In genomic region chr1:51472349-51472748, GRCh38 we compare ENCODE assay signal across 14 cellular contexts. TPM values are rescaled to one million over a fixed set of nuclear protein-coding genes. Genes with fewer than 3 reads are reported as not detected.
DNase-seq lines count a peak whose midpoint lies in the region; ATAC-seq, FAIRE-seq and TF ChIP-seq lines count a peak whose summit lies in the region.
"Had no signal": no experiment of that assay in that cellular context is flagged by ENCODE, and none has a peak within 500 bp of the region (broad histone marks: within the 10 kb centered on the region; RNA-seq: fewer than 3 reads in every experiment).

No MANE protein-coding gene starts in this region.

- peak overlapping the region; percentile 7 to 9 for H3K27ac Mint-ChIP-seq in natural killer cell
- no peak overlapping the region for H3K27ac Mint-ChIP-seq in natural killer cell treated with Interleukin-12 subunit alpha and Interleukin-12 subunit beta and Interleukin-15 and Interleukin-18, amount 100 ng/mL, for 72 hours
- H3K27ac Mint-ChIP-seq: activated naive CD4-positive, alpha-beta T cell treated with anti-CD3 and anti-CD28 coated beads for 36 hours had no signal

- H3K4me1 Mint-ChIP-seq in natural killer cell = peaks cover 39 to 41% of the 10 kb centered on the region in 2 donors
- peaks cover 31 to 44% of the 10 kb centered on the region in 2 donors for H3K4me1 Mint-ChIP-seq in natural killer cell treated with Interleukin-12 subunit alpha and Interleukin-12 subunit beta and Interleukin-15 and Interleukin-18, amount 100 ng/mL, for 72 hours (ENCODE audit: low read depth in 2 of 2)

- H3K27me3 Mint-ChIP-seq in natural killer cell (ENCODE audit: low read depth in 2 of 2) = no peaks in the 10 kb centered on the region
- no peaks in the 10 kb centered on the region for H3K27me3 Mint-ChIP-seq in natural killer cell treated with Interleukin-12 subunit alpha and Interleukin-12 subunit beta and Interleukin-15 and Interleukin-18, amount 100 ng/mL, for 72 hours

- no peaks in the 10 kb centered on the region for H3K36me3 Mint-ChIP-seq in natural killer cell
- H3K36me3 Mint-ChIP-seq in natural killer cell treated with Interleukin-12 subunit alpha and Interleukin-12 subunit beta and Interleukin-15 and Interleukin-18, amount 100 ng/mL, for 72 hours = peaks cover 7% of the 10 kb centered on the region

- no peak for FAIRE-seq in D721Med (lab: Jason Lieb, UNC)
- FAIRE-seq: pancreas had no signal

- H3K9me3 Mint-ChIP-seq in natural killer cell = peaks cover 0 to 2% of the 10 kb centered on the region in 2 donors
- peaks cover 6% of the 10 kb centered on the region for H3K9me3 Mint-ChIP-seq in natural killer cell treated with Interleukin-12 subunit alpha and Interleukin-12 subunit beta and Interleukin-15 and Interleukin-18, amount 100 ng/mL, for 72 hours

- no peak overlapping the region for H3K4me3 Mint-ChIP-seq in natural killer cell
- no peak overlapping the region for H3K4me3 Mint-ChIP-seq in natural killer cell treated with Interleukin-12 subunit alpha and Interleukin-12 subunit beta and Interleukin-15 and Interleukin-18, amount 100 ng/mL, for 72 hours
- H3K4me3 Mint-ChIP-seq: activated naive CD4-positive, alpha-beta T cell treated with anti-CD3 and anti-CD28 coated beads for 36 hours had no signal

- no peak for DNase-seq in natural killer cell
- DNase-seq in natural killer cell treated with Interleukin-12 subunit alpha and Interleukin-12 subunit beta and Interleukin-15 and Interleukin-18, amount 100 ng/mL, for 72 hours (ENCODE audit: low spot score) = no peak
- peak; percentile 40 for DNase-seq in astrocyte of the spinal cord (ENCODE audit: low read depth, low spot score)
- DNase-seq in inferior parietal cortex (ENCODE audit: extremely low spot score) = peak; percentile 22
- no peak for DNase-seq in GM10266 (ENCODE audit: extremely low spot score)
- no peak for DNase-seq in D721Med (ENCODE audit: insufficient read length, low spot score)
- no peak for DNase-seq in NCI-H1092 (lab: John Stamatoyannopoulos, UW)
- no peak for DNase-seq in NCI-H2227 treated with DMSO at 0.1 percent for 48 hours (lab: John Stamatoyannopoulos, UW)
- DNase-seq: activated naive CD4-positive, alpha-beta T cell treated with anti-CD3 and anti-CD28 coated beads for 36 hours; cerebellar nuclear complex; NCI-H1417; NCI-H524 treated with DMSO at 0.1 percent for 48 hours; pancreas; tibial artery had no signal

- no peak overlapping the region for H3K4me3 ChIP-seq in astrocyte of the spinal cord (ENCODE audit: low read depth, low read length)
- H3K4me3 ChIP-seq: pancreas, tibial artery had no signal

- TF ChIP-seq CTCF in natural killer cell (IDR thresholded peaks at IDR 0.05) = no peak
- TF ChIP-seq CTCF in astrocyte of the spinal cord (IDR thresholded peaks at IDR 0.05; ENCODE audit: low read depth, low read length) = no peak
- TF ChIP-seq CTCF in GM10266 (IDR thresholded peaks at IDR 0.05; ENCODE audit: control insufficient read depth, insufficient read depth, low read depth, missing control alignments) = no peak
- no peak for TF ChIP-seq CTCF in D721Med (IDR thresholded peaks at IDR 0.05; ENCODE audit: insufficient read depth, missing control alignments)

- no peak for ATAC-seq in natural killer cell
- ATAC-seq in natural killer cell treated with Interleukin-12 subunit alpha and Interleukin-12 subunit beta and Interleukin-15 and Interleukin-18, amount 100 ng/mL, for 72 hours = no peak

- in situ Hi-C loops in astrocyte of the spinal cord (cut with HindIII; ENCODE audit: low sequenced_read_pairs) = no loop called here

- intact Hi-C loops in natural killer cell (cut with micrococcal nuclease) = no loop called here

RNA-seq across cellular contexts. Expression of gene EPS15, which starts 46.7 kb away (rescaled TPM):
- 100 to 1,000 TPM in 1 of 3 donors, 10 to 100 TPM in 2; 92.7 to 127 (median 93.5) TPM for total RNA-seq in natural killer cell
- 10 to 100 TPM; 82.3 to 97.3 TPM for total RNA-seq in natural killer cell treated with Interleukin-12 subunit alpha and Interleukin-12 subunit beta and Interleukin-15 and Interleukin-18, amount 100 ng/mL, for 72 hours

Comparison
In these comparisons a context has a peak if more than half of its experiments do, and no peak if none do; other contexts are left out.
1. H3K27ac Mint-ChIP-seq: peak in natural killer cell (2 of 2); none in natural killer cell treated with Interleukin-12 subunit alpha and Interleukin-12 subunit beta and Interleukin-15 and Interleukin-18, amount 100 ng/mL, for 72 hours (0 of 2).
2. DNase-seq: peak in astrocyte of the spinal cord (single experiment) and inferior parietal cortex (single experiment); none in natural killer cell (single experiment), natural killer cell treated with Interleukin-12 subunit alpha and Interleukin-12 subunit beta and Interleukin-15 and Interleukin-18, amount 100 ng/mL, for 72 hours (single experiment), GM10266 (single experiment), D721Med (single experiment), NCI-H1092 (single experiment) and NCI-H2227 treated with DMSO at 0.1 percent for 48 hours (single experiment).